In genomic region chr1:214328770-214329455, GRCh38 we compare ENCODE assay signal across 8 cellular contexts. TPM values are rescaled to one million over a fixed set of nuclear protein-coding genes. Genes with fewer than 3 reads are reported as not detected.
DNase-seq lines count a peak whose midpoint lies in the region; ATAC-seq, FAIRE-seq and TF ChIP-seq lines count a peak whose summit lies in the region.

No MANE protein-coding gene starts in this region.

- DNase-seq in GM04504 (ENCODE audit: low read depth) (peak; percentile 67), H9 (peak; percentile 86), LoVo (ENCODE audit: low spot score) (peak; percentile 73), SHP77 (lab: John Stamatoyannopoulos, UW) (peak; percentile 64 to 71), frontal cortex (ENCODE audit: low spot score in 2 of 2) (peak; percentile 47 to 81), pancreas (peak; percentile 64 to 88 (median 80)), transverse colon (peak; percentile 83)
- DNase-seq in activated effector memory CD4-positive, alpha-beta T cell treated with Interleukin-2 at 50 U/mL for 16 hours = peak; percentile 64

- H2BK120ac ChIP-seq in H9 (ENCODE audit: low read depth, low read length, poor library complexity, severe bottlenecking) = no peak overlapping the region

- no peak overlapping the region for H2AFZ ChIP-seq in H9 (ENCODE audit: low read length)

- H4K5ac ChIP-seq in H9 (ENCODE audit: insufficient read length, low read depth, low read length) = no peak overlapping the region

- no peak overlapping the region for H3K4me3 Mint-ChIP-seq in H9

- H3K18ac ChIP-seq in H9 (ENCODE audit: insufficient read length, low read depth, low read length) = no peak overlapping the region

- TF ChIP-seq CTCF in H9 (conservative IDR thresholded peaks at IDR 0.05) = peak; percentile 94
- TF ChIP-seq CTCF in pancreas (IDR thresholded peaks at IDR 0.05) = peak; percentile 70 to 83 (median 75)
- TF ChIP-seq CTCF in transverse colon (IDR thresholded peaks at IDR 0.05) = peak; percentile 82 to 91 (median 88)

- peak overlapping the region in 1 of 3 experiments; percentile 68; a peak in 2 of 7 replicates for H3K27ac Mint-ChIP-seq in H9

- no peak overlapping the region for H3K9ac ChIP-seq in H9 (ENCODE audit: extremely low read depth, insufficient read length, low read length)

- no peak overlapping the region for H3K56ac ChIP-seq in H9 (ENCODE audit: insufficient read length, low read depth, low read length)

- H3K4me1 Mint-ChIP-seq in H9 = peaks cover 12 to 13% of the 10 kb centered on the region in 2 experiments

- no peaks in the 10 kb centered on the region; a peak in 1 of 7 replicates for H3K36me3 Mint-ChIP-seq in H9 (ENCODE audit: insufficient read depth in 1 of 3, low read depth in 3 of 3)

- H3K9me3 ChIP-seq in H9 (ENCODE audit: control insufficient read depth, low read depth, low read length) = no peaks in the 10 kb centered on the region
- H3K9me3 ChIP-seq in pancreas = no peaks in the 10 kb centered on the region
- H3K9me3 ChIP-seq in transverse colon = no peaks in the 10 kb centered on the region

- no peak overlapping the region for H2BK5ac ChIP-seq in H9 (ENCODE audit: insufficient read length, low read length)

- in situ Hi-C loops in transverse colon (cut with MboI; ENCODE audit: low pct_ligation_motif_present in 1 of 4, low pct_unique_long_range_greater_than_20kb in 1 of 4, low sequenced_read_pairs in 3 of 4) = loop anchor here in 3 of 4 donors (5.0 to 25.0 kb wide), 3 partner anchors 62 to 258 kb away; no protein-coding TSS in a partner anchor

- no peak overlapping the region for H3K14ac ChIP-seq in H9 (ENCODE audit: insufficient read depth, low read length)

- peaks cover 1% of the 10 kb centered on the region; the same call in 1 of the 2 replicates for H3K27me3 Mint-ChIP-seq in H9 (ENCODE audit: low read depth)

- no peaks in the 10 kb centered on the region; the same call in 1 of the 2 replicates for H3K27me3 ChIP-seq in H9 (ENCODE audit: insufficient read depth, low read length)
- H3K27me3 ChIP-seq in pancreas = no peaks in the 10 kb centered on the region
- H3K27me3 ChIP-seq in transverse colon = no peaks in the 10 kb centered on the region

- H3T11ph ChIP-seq in H9 (ENCODE audit: low read length) = no peak overlapping the region

- no peaks in the 10 kb centered on the region for H3K23me2 ChIP-seq in H9 (ENCODE audit: insufficient read length, low read depth, low read length, poor library complexity, severe bottlenecking)

- H4K20me1 ChIP-seq in H9 (ENCODE audit: control insufficient read depth, insufficient read depth, insufficient read length) = no peaks in the 10 kb centered on the region

- H3K79me1 ChIP-seq in H9 (ENCODE audit: insufficient read depth, low read depth, low read length, poor library complexity, severe bottlenecking) = no peaks in the 10 kb centered on the region

- TF ChIP-seq EP300 in transverse colon (IDR thresholded peaks at IDR 0.05; ENCODE audit: low read depth) = no peak

- WGBS in H9 (ENCODE audit: extremely low coverage, insufficient read length, low lambda C conversion rate) = no CpG with 5 or more reads among the region's 11 CpGs
- 57 to 59% methylated on average over 11 of the region's 11 CpGs for WGBS in pancreas, 2 donors
- WGBS in transverse colon (ENCODE audit: low coverage in 1 of 2), 2 donors = 66% methylated on average over 10 of the region's 11 CpGs; no CpG with 5 or more reads in 1 of the 2 donors

- H3K23ac ChIP-seq in H9 (ENCODE audit: insufficient read length, low read depth, low read length) = no peak overlapping the region

- no peak overlapping the region for H3K4me3 ChIP-seq in pancreas
- no peak overlapping the region for H3K4me3 ChIP-seq in transverse colon

- H3K4ac ChIP-seq in H9 (ENCODE audit: low read depth, low read length) = no peak overlapping the region

- intact Hi-C loops in pancreas (cut with DNase I) (loop anchor here in 2 of 3 donors (5.0 to 10.0 kb wide), 3 partner anchors 54 to 117 kb away; no protein-coding TSS in a partner anchor), transverse colon (cut with DNase I; ENCODE audit: low total_unique reads) (no loop called here)

- no peak overlapping the region for H2BK20ac ChIP-seq in H9 (ENCODE audit: low read depth, low read length, poor library complexity, severe bottlenecking)

- H3K36me3 ChIP-seq in pancreas = no peaks in the 10 kb centered on the region
- no peaks in the 10 kb centered on the region for H3K36me3 ChIP-seq in transverse colon

- peak; percentile 91 to 97 (median 97) for ATAC-seq in pancreas

- H2AK5ac ChIP-seq in H9 (ENCODE audit: insufficient read length, low read length) = no peak overlapping the region

- FAIRE-seq in frontal cortex (lab: Jason Lieb, UNC) (no peak), pancreas (lab: Jason Lieb, UNC) (no peak)

- H2BK12ac ChIP-seq in H9 (ENCODE audit: insufficient read length, low read depth, low read length) = no peak overlapping the region

- H3K27ac ChIP-seq in H9 (ENCODE audit: insufficient read length, low read depth, low read length) (no peak overlapping the region), pancreas (no peak overlapping the region), transverse colon (no peak overlapping the region)

- no peak overlapping the region for H3K4me2 ChIP-seq in H9 (ENCODE audit: insufficient read depth, insufficient read length, low read length)

- H3K79me2 ChIP-seq in H9 (ENCODE audit: insufficient read depth, low read length) = no peaks in the 10 kb centered on the region

- no peak overlapping the region for H4K8ac ChIP-seq in H9 (replicated peaks; ENCODE audit: insufficient read length, low read depth, low read length)

- TF ChIP-seq POLR2A in transverse colon (IDR thresholded peaks at IDR 0.05) = no peak

- no peak overlapping the region for H4K91ac ChIP-seq in H9 (ENCODE audit: insufficient read length, low read depth, low read length)

- H3K9me3 Mint-ChIP-seq in H9 = no peaks in the 10 kb centered on the region

- H2BK15ac ChIP-seq in H9 (ENCODE audit: low read depth, low read length) = no peak overlapping the region

- H3K4me1 ChIP-seq in H9 (ENCODE audit: insufficient read depth, low read length) (no peaks in the 10 kb centered on the region), pancreas (no peaks in the 10 kb centered on the region), transverse colon (peaks cover 0 to 3% (median 0%) of the 10 kb centered on the region in 4 donors)

RNA-seq across cellular contexts. Expression of gene SMYD2, which starts 48.0 kb away (rescaled TPM):
- 8.6 and 10.9 TPM in 2 replicates for total RNA-seq in H9 (2021)
- total RNA-seq in frontal cortex = 43.2 TPM
- total RNA-seq in pancreas = 10 to 100 TPM; 12.9 to 26.3 (median 15.3) TPM
- polyA plus RNA-seq in pancreas = 10 to 100 TPM; 18.0 to 24.1 TPM
- 10 to 100 TPM in 3 of 4 donors, 1 to 10 TPM in 1; 8.6 to 21.8 (median 20.9) TPM for total RNA-seq in transverse colon
